23 cellular contexts compared by ENCODE assay signal in the genomic region with DNA sequence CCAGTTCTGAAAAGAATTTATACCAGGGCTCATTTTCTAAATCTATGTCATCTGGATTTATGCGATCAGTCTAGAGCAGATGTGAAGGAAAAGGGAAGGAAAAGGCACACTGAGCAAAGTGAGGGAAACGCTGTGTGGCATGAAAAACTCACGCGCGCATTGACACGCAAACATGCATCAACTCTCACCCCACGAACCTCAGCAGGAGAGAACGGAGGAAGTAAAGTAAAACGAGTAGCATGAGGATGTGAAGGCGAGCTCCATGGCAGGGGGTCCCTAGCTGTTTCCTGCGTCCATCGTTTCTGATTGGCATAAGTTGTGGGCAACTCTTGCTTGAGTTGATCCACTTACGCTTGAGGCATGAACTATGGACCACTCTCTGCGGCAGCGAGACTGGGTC.
"Had no signal": no experiment of that assay in that cellular context is flagged by ENCODE, and none has a peak within 500 bp of the region (broad histone marks: within the 10 kb centered on the region; RNA-seq: fewer than 3 reads in every experiment).

No MANE protein-coding gene starts in this region.

- H3K9me3 Mint-ChIP-seq: activated CD4-positive, alpha-beta T cell treated with anti-CD3 and anti-CD28 coated beads, Interleukin-2, amount 10 ng/mL, durations not matched to agents 24 days and 14 days; activated CD8-positive, alpha-beta T cell treated with anti-CD3 and anti-CD28 coated beads for 36 hours; activated naive CD8-positive, alpha-beta T cell treated with anti-CD3 and anti-CD28 coated beads, Interleukin-2, amount 10 ng/mL, durations not matched to agents 7 days and 5 days; activated T-helper 17 cell treated with anti-CD3 and anti-CD28 coated beads, Interleukin-2, amount 50 U/mL, for 72 hours; effector memory CD8-positive, alpha-beta T cell; nephron progenitor cell; stimulated activated memory B cell treated with anti-CD40 and anti-IgM and Interleukin-4, amounts not matched to agents 10 μg/mL and 1 μg/mL and 100 μg/mL, for 72 hours had no signal

- H3K4me1 Mint-ChIP-seq: activated CD4-positive, alpha-beta T cell treated with anti-CD3 and anti-CD28 coated beads, Interleukin-2, amount 10 ng/mL, durations not matched to agents 24 days and 14 days; activated T-helper 17 cell treated with anti-CD3 and anti-CD28 coated beads, Interleukin-2, amount 50 U/mL, for 72 hours had no signal

- H3K36me3 Mint-ChIP-seq: activated naive CD8-positive, alpha-beta T cell treated with anti-CD3 and anti-CD28 coated beads, Interleukin-2, amount 10 ng/mL, durations not matched to agents 7 days and 5 days; stimulated activated memory B cell treated with anti-CD40 and anti-IgM and Interleukin-4, amounts not matched to agents 10 μg/mL and 1 μg/mL and 100 μg/mL, for 72 hours had no signal

- H3K4me3 ChIP-seq: body of pancreas, lung, right atrium auricular region had no signal

- H3K4me3 Mint-ChIP-seq: activated CD4-positive, alpha-beta T cell treated with anti-CD3 and anti-CD28 coated beads, Interleukin-2, amount 10 ng/mL, durations not matched to agents 24 days and 14 days; activated CD8-positive, alpha-beta T cell treated with anti-CD3 and anti-CD28 coated beads for 36 hours; activated naive CD8-positive, alpha-beta T cell treated with anti-CD3 and anti-CD28 coated beads, Interleukin-2, amount 10 ng/mL, durations not matched to agents 7 days and 5 days; activated T-helper 17 cell treated with anti-CD3 and anti-CD28 coated beads, Interleukin-2, amount 50 U/mL, for 72 hours; effector memory CD8-positive, alpha-beta T cell; stimulated activated memory B cell treated with anti-CD40 and anti-IgM and Interleukin-4, amounts not matched to agents 10 μg/mL and 1 μg/mL and 100 μg/mL, for 72 hours had no signal

- ATAC-seq: activated CD8-positive, alpha-beta T cell treated with anti-CD3 and anti-CD28 coated beads for 36 hours; activated T-helper 17 cell treated with anti-CD3 and anti-CD28 coated beads, Interleukin-2, amount 50 U/mL, for 72 hours; body of pancreas; effector memory CD8-positive, alpha-beta T cell; foreskin keratinocyte had no signal

- DNase-seq: activated CD4-positive, alpha-beta T cell treated with anti-CD3 and anti-CD28 coated beads, Interleukin-2, amount 10 ng/mL, durations not matched to agents 24 days and 14 days; activated CD8-positive, alpha-beta T cell treated with anti-CD3 and anti-CD28 coated beads for 36 hours; activated naive CD4-positive, alpha-beta T cell; activated naive CD8-positive, alpha-beta T cell treated with anti-CD3 and anti-CD28 coated beads, Interleukin-2, amount 10 ng/mL, durations not matched to agents 7 days and 5 days; activated T-cell treated with anti-CD3 and anti-CD28 coated beads, Interleukin-2, amount 50 U/mL, for 1 hour; body of pancreas; caudate nucleus; effector memory CD8-positive, alpha-beta T cell; foreskin keratinocyte; hippocampal formation; nephron progenitor cell; occipital lobe; posterior cingulate gyrus; small intestine; stimulated activated CD4-positive, alpha-beta T cell treated with anti-CD3 and anti-CD28 coated beads, Interleukin-15, amount 100 ng/mL, for 24 hours; stimulated activated CD4-positive, alpha-beta T cell treated with anti-CD3 and anti-CD28 coated beads, Interleukin-4, amount 100 ng/mL, for 4 hours; T1000; transverse colon had no signal

- H3K27me3 ChIP-seq: body of pancreas, foreskin keratinocyte, right atrium auricular region, transverse colon had no signal

- H3K27ac Mint-ChIP-seq: activated CD4-positive, alpha-beta T cell treated with anti-CD3 and anti-CD28 coated beads, Interleukin-2, amount 10 ng/mL, durations not matched to agents 24 days and 14 days; activated CD8-positive, alpha-beta T cell treated with anti-CD3 and anti-CD28 coated beads for 36 hours; activated naive CD8-positive, alpha-beta T cell treated with anti-CD3 and anti-CD28 coated beads, Interleukin-2, amount 10 ng/mL, durations not matched to agents 7 days and 5 days; activated T-helper 17 cell treated with anti-CD3 and anti-CD28 coated beads, Interleukin-2, amount 50 U/mL, for 72 hours; effector memory CD8-positive, alpha-beta T cell; nephron progenitor cell; stimulated activated memory B cell treated with anti-CD40 and anti-IgM and Interleukin-4, amounts not matched to agents 10 μg/mL and 1 μg/mL and 100 μg/mL, for 72 hours had no signal

- H3K27ac ChIP-seq: body of pancreas, epithelial cell of prostate, foreskin keratinocyte, right atrium auricular region had no signal

- H3K4me1 ChIP-seq: foreskin keratinocyte, right atrium auricular region had no signal
